ENCODE assay signal across 10 cellular contexts in genomic region chr11:70415176-70415575, GRCh38. TPM values are rescaled to one million over a fixed set of nuclear protein-coding genes. Genes with fewer than 3 reads are reported as not detected.
A peak's percentile ranks its signal among the peaks of the same experiment; 100 is the strongest.
DNase-seq lines count a peak whose midpoint lies in the region; ATAC-seq and TF ChIP-seq lines count a peak whose summit lies in the region.
"Had no signal": no experiment of that assay in that cellular context is flagged by ENCODE, and none has a peak within 500 bp of the region (broad histone marks: within the 10 kb centered on the region; RNA-seq: fewer than 3 reads in every experiment).

No MANE protein-coding gene starts in this region.

- no peak overlapping the region for H3K4me2 ChIP-seq in OCI-LY7 (ENCODE audit: low read length)

- H4K20me1 ChIP-seq in OCI-LY7 (ENCODE audit: insufficient read depth, low read length): no peaks in the 10 kb centered on the region

- DNase-seq in G401 (ENCODE audit: low spot score) (peak; percentile 78), OCI-LY7 (ENCODE audit: low spot score) (no peak), dorsolateral prefrontal cortex (no peak), progenitor cell of endocrine pancreas (ENCODE audit: low spot score, unreplicated experiment) (no peak), D341Med (ENCODE audit: low spot score) (no peak)
- no peak for DNase-seq in activated CD4-positive, alpha-beta T cell treated with anti-CD3 and anti-CD28 coated beads, Interleukin-2, amount 50 U/mL, for 48 hours
- DNase-seq: Kasumi-1, NCI-H774 had no signal

- TF ChIP-seq CTCF in OCI-LY7 (conservative IDR thresholded peaks at IDR 0.05; ENCODE audit: low read length): peak; percentile 59
- peak in 8 of 56 donors; percentile 13 to 35 (median 24) for TF ChIP-seq CTCF in dorsolateral prefrontal cortex (IDR thresholded peaks at IDR 0.05 in 54 of 56, conservative IDR thresholded peaks at IDR 0.05 in 2 of 56; ENCODE audit: low read depth in 1 of 56, partially characterized antibody in 56 of 56)
- TF ChIP-seq CTCF in progenitor cell of endocrine pancreas (IDR thresholded peaks at IDR 0.05; ENCODE audit: unreplicated experiment): peak; percentile 7

- H3K4me3 ChIP-seq in OCI-LY7 (ENCODE audit: low read depth, low read length, poor library complexity, severe bottlenecking): no peak overlapping the region
- no peak overlapping the region for H3K4me3 ChIP-seq in dorsolateral prefrontal cortex

- H3K27me3 Mint-ChIP-seq in progenitor cell of endocrine pancreas: no peaks in the 10 kb centered on the region

- H3K9me2 ChIP-seq in OCI-LY7 (ENCODE audit: insufficient read depth, low read length): no peaks in the 10 kb centered on the region

- in situ Hi-C loops in G401 (cut with HindIII; ENCODE audit: low sequenced_read_pairs): no loop called here

- BruUV-seq in OCI-LY7 (replicated peaks; lab: Mats Ljungman, UMichigan): no TSS peak

- POLR2A ChIA-PET in OCI-LY7 (lab: Charles Lee): no interaction called here

- no peak overlapping the region for H2AFZ ChIP-seq in OCI-LY7 (ENCODE audit: low read length)

- no peak overlapping the region for H3K4me3 Mint-ChIP-seq in progenitor cell of endocrine pancreas (ENCODE audit: low read depth)
- H3K4me3 Mint-ChIP-seq: activated T-helper 1 cell treated with anti-CD3 and anti-CD28 coated beads, Interleukin-12 subunit alpha, Interleukin-12 subunit beta, Interleukin-2, Interleukin-4 antibody, amounts not matched to agents 30 ng/mL and 10 ng/mL and 1 ng/mL, durations not matched to agents 14 hours and 24 hours and 36 hours had no signal

- H3K27ac Mint-ChIP-seq in progenitor cell of endocrine pancreas: peak overlapping the region; percentile 20
- H3K27ac Mint-ChIP-seq: activated T-helper 1 cell treated with anti-CD3 and anti-CD28 coated beads, Interleukin-12 subunit alpha, Interleukin-12 subunit beta, Interleukin-2, Interleukin-4 antibody, amounts not matched to agents 30 ng/mL and 10 ng/mL and 1 ng/mL, durations not matched to agents 14 hours and 24 hours and 36 hours had no signal

- H3K4me1 ChIP-seq in OCI-LY7 (ENCODE audit: insufficient read depth, low read length, poor library complexity, severe bottlenecking): no peaks in the 10 kb centered on the region

- peaks cover 37% of the 10 kb centered on the region for H3K36me3 Mint-ChIP-seq in progenitor cell of endocrine pancreas (ENCODE audit: insufficient read depth)

- H3K79me2 ChIP-seq in OCI-LY7 (ENCODE audit: insufficient read depth, low read depth, low read length): no peaks in the 10 kb centered on the region

- intact Hi-C loops in OCI-LY7 (cut with micrococcal nuclease; ENCODE audit: unreplicated experiment): no loop called here
- intact Hi-C loops in dorsolateral prefrontal cortex (cut with DNase I): no loop called here

- no peaks in the 10 kb centered on the region for H3K9me3 ChIP-seq in OCI-LY7 (ENCODE audit: low read length)

- CTCF ChIA-PET in OCI-LY7 (lab: Charles Lee; ENCODE audit: unreplicated experiment): no interaction called here

- H3K27me3 ChIP-seq in dorsolateral prefrontal cortex: no peaks in the 10 kb centered on the region

- H3K4me1 Mint-ChIP-seq in progenitor cell of endocrine pancreas (ENCODE audit: low read depth): no peaks in the 10 kb centered on the region

- no peak for ATAC-seq in HG03045 (IDR thresholded peaks at IDR 0.05; ENCODE audit: unreplicated experiment)

- H3K36me3 ChIP-seq in OCI-LY7 (ENCODE audit: insufficient read depth, low read length): no peaks in the 10 kb centered on the region

- H3K27ac ChIP-seq in OCI-LY7 (ENCODE audit: low read depth, low read length, poor library complexity, severe bottlenecking) (no peak overlapping the region), dorsolateral prefrontal cortex (peak overlapping the region in 42 of 59 donors; percentile 2 to 83 (median 48))

- no peaks in the 10 kb centered on the region for H3K9me3 Mint-ChIP-seq in progenitor cell of endocrine pancreas (ENCODE audit: low read depth)
- H3K9me3 Mint-ChIP-seq: activated T-helper 1 cell treated with anti-CD3 and anti-CD28 coated beads, Interleukin-12 subunit alpha, Interleukin-12 subunit beta, Interleukin-2, Interleukin-4 antibody, amounts not matched to agents 30 ng/mL and 10 ng/mL and 1 ng/mL, durations not matched to agents 14 hours and 24 hours and 36 hours had no signal

RNA-seq across cellular contexts. Expression of gene CTTN, which starts 16.8 kb away (rescaled TPM):
- total RNA-seq in G401 (2014; rRNA removed; shearing (Covaris generic)): 89.0 and 121 TPM in 2 replicates
- total RNA-seq in OCI-LY7 (2014; rRNA removed; shearing (Covaris generic)): 1.9 and 5.0 TPM in 2 replicates
- total RNA-seq in OCI-LY7 (2022): 9.3 and 9.4 TPM in 2 replicates
- 100 to 1,000 TPM; 183 to 372 (median 269) TPM for total RNA-seq in dorsolateral prefrontal cortex
- total RNA-seq in progenitor cell of endocrine pancreas: 239 and 244 TPM in 2 replicates
